In genomic region chr20:36624925-36625324, GRCh38 we compare ENCODE assay signal across 22 cellular contexts. TPM values are rescaled to one million over a fixed set of nuclear protein-coding genes. Genes with fewer than 3 reads are reported as not detected.
A peak's percentile ranks its signal among the peaks of the same experiment; 100 is the strongest.
DNase-seq lines count a peak whose midpoint lies in the region; ATAC-seq and TF ChIP-seq lines count a peak whose summit lies in the region.
"Had no signal": no experiment of that assay in that cellular context is flagged by ENCODE, and none has a peak within 500 bp of the region (broad histone marks: within the 10 kb centered on the region; RNA-seq: fewer than 3 reads in every experiment).

No MANE protein-coding gene starts in this region.

- no peak for DNase-seq in right atrium auricular region (ENCODE audit: low spot score)
- no peak for DNase-seq in left ventricle myocardium superior
- DNase-seq in T-helper 17 cell: no peak
- no peak for DNase-seq in transverse colon
- no peak for DNase-seq in AG20443 (ENCODE audit: low spot score)
- no peak for DNase-seq in DMS153 (lab: John Stamatoyannopoulos, UW)
- DNase-seq: activated gamma-delta T cell treated with Interleukin-2 at 50 U/mL for 16 hours; AML-193; EL; heart right ventricle; Kasumi-1; midbrain; NCI-H1694; NCI-H748 treated with DMSO at 0.1 percent for 48 hours; stimulated activated CD4-positive, alpha-beta T cell treated with anti-CD3 and anti-CD28 coated beads, Interleukin-2, amount 100 ng/mL, for 24 hours had no signal

- in situ Hi-C loops in transverse colon (cut with MboI; ENCODE audit: low pct_ligation_motif_present in 1 of 4, low pct_unique_long_range_greater_than_20kb in 1 of 4, low sequenced_read_pairs in 3 of 4): loop anchor here in 1 of 4 donors (25.0 kb wide), 1 partner anchor 262 kb away; the partner anchor contains the start of gene TLDC2

- peaks cover 27% of the 10 kb centered on the region for H3K4me1 Mint-ChIP-seq in T-helper 17 cell

- TF ChIP-seq POLR2A in transverse colon (IDR thresholded peaks at IDR 0.05): no peak

- H3K36me3 ChIP-seq in right atrium auricular region: no peaks in the 10 kb centered on the region
- H3K36me3 ChIP-seq in transverse colon: no peaks in the 10 kb centered on the region
- H3K36me3 ChIP-seq: ascending aorta, heart right ventricle had no signal

- no peak overlapping the region for H3K4me3 ChIP-seq in right atrium auricular region
- H3K4me3 ChIP-seq in transverse colon: no peak overlapping the region
- H3K4me3 ChIP-seq: ascending aorta, heart right ventricle, skin epidermis had no signal

- 73 to 100% methylated on average over 1 to 2 of the region's 2 CpGs for WGBS in transverse colon (ENCODE audit: low coverage in 1 of 2), 2 donors

- H3K27me3 ChIP-seq in right atrium auricular region (no peaks in the 10 kb centered on the region), layer of hippocampus (ENCODE audit: control insufficient read depth, insufficient read depth, low read length) (no peaks in the 10 kb centered on the region), transverse colon (no peaks in the 10 kb centered on the region)
- H3K27me3 ChIP-seq: ascending aorta, heart right ventricle had no signal

- no peak overlapping the region for H3K4me3 Mint-ChIP-seq in T-helper 17 cell
- H3K4me3 Mint-ChIP-seq: neural crest cell; stimulated activated memory B cell treated with anti-CD40 and anti-IgM and Interleukin-4, amounts not matched to agents 10 μg/mL and 1 μg/mL and 100 μg/mL, for 72 hours had no signal

- intact Hi-C loops in left ventricle myocardium superior (cut with micrococcal nuclease): no loop called here
- intact Hi-C loops in transverse colon (cut with DNase I; ENCODE audit: low total_unique reads): no loop called here

- peaks cover 12% of the 10 kb centered on the region for H3K36me3 Mint-ChIP-seq in T-helper 17 cell (ENCODE audit: low read depth)

- no peak for ATAC-seq in left ventricle myocardium superior
- ATAC-seq in T-helper 17 cell: no peak
- ATAC-seq: stimulated activated memory B cell treated with anti-CD40 and anti-IgM and Interleukin-4, amounts not matched to agents 10 μg/mL and 1 μg/mL and 100 μg/mL, for 72 hours had no signal

- no peak for TF ChIP-seq EP300 in transverse colon (IDR thresholded peaks at IDR 0.05; ENCODE audit: low read depth)

- H3K4me1 ChIP-seq in right atrium auricular region (peaks cover 0 to 14% of the 10 kb centered on the region in 2 donors), transverse colon (peaks cover 0 to 13% (median 6%) of the 10 kb centered on the region in 4 donors)
- H3K4me1 ChIP-seq: ascending aorta had no signal

- H3K27ac ChIP-seq in right atrium auricular region: peak overlapping the region; percentile 46 to 53
- peak overlapping the region; percentile 25 for H3K27ac ChIP-seq in layer of hippocampus (ENCODE audit: low read depth, low read length)
- H3K27ac ChIP-seq in transverse colon: peak overlapping the region; percentile 49 to 70 (median 56)
- H3K27ac ChIP-seq: ascending aorta, epithelial cell of prostate, heart right ventricle had no signal

- no peaks in the 10 kb centered on the region for H3K27me3 Mint-ChIP-seq in T-helper 17 cell
- H3K27me3 Mint-ChIP-seq: stimulated activated memory B cell treated with anti-CD40 and anti-IgM and Interleukin-4, amounts not matched to agents 10 μg/mL and 1 μg/mL and 100 μg/mL, for 72 hours had no signal

- TF ChIP-seq CTCF in right atrium auricular region (IDR thresholded peaks at IDR 0.05): no peak
- no peak for TF ChIP-seq CTCF in transverse colon (IDR thresholded peaks at IDR 0.05)

- H3K9me3 ChIP-seq in right atrium auricular region (no peaks in the 10 kb centered on the region), T-helper 17 cell (ENCODE audit: control insufficient read depth, low read length, poor library complexity, severe bottlenecking) (no peaks in the 10 kb centered on the region), transverse colon (no peaks in the 10 kb centered on the region)
- H3K9me3 ChIP-seq: ascending aorta, heart right ventricle had no signal

- peak overlapping the region; percentile 75 for H3K27ac Mint-ChIP-seq in T-helper 17 cell
- H3K27ac Mint-ChIP-seq: stimulated activated memory B cell treated with anti-CD40 and anti-IgM and Interleukin-4, amounts not matched to agents 10 μg/mL and 1 μg/mL and 100 μg/mL, for 72 hours had no signal

RNA-seq across cellular contexts. Expression of gene RAB5IF, which starts 19.3 kb away (rescaled TPM):
- total RNA-seq in right atrium auricular region (10 to 100 TPM; 70.9 to 83.0 TPM), left ventricle myocardium superior (53.4 TPM), T-helper 17 cell (10 to 100 TPM; 66.3 to 71.0 TPM), transverse colon (100 to 1,000 TPM in 2 of 4 donors, 10 to 100 TPM in 2; 42.2 to 136 (median 102) TPM)

RNA-seq across cellular contexts. Expression of gene SLA2, which starts 21.1 kb away (rescaled TPM):
- total RNA-seq in right atrium auricular region (under 1 TPM; 0.37 to 0.39 TPM), left ventricle myocardium superior (0.47 TPM), T-helper 17 cell (10 to 100 TPM; 31.4 to 46.8 TPM), transverse colon (1 to 10 TPM in 1 of 4 donors, under 1 TPM in 1, not detected in 2; 0.48 to 2.6 TPM)
- total RNA-seq: ascending aorta, H1 had no signal

RNA-seq across cellular contexts. Expression of gene TGIF2, which starts 51.5 kb away (rescaled TPM):
- total RNA-seq in right atrium auricular region: 10 to 100 TPM in 1 of 2 donors, 1 to 10 TPM in 1; 8.9 to 10.7 TPM
- total RNA-seq in left ventricle myocardium superior: 7.6 TPM
- total RNA-seq in T-helper 17 cell: 10 to 100 TPM; 32.8 to 38.5 TPM
- total RNA-seq in transverse colon: 100 to 1,000 TPM in 1 of 4 donors, 1 to 10 TPM in 2, under 1 TPM in 1; 0.75 to 130 (median 3.9) TPM

Comparison
In these comparisons a context has a peak if more than half of its experiments do, and no peak if none do; other contexts are left out.
1. RNA of gene SLA2, which starts 21.1 kb away (total RNA-seq): 31.4 to 46.8 TPM in T-helper 17 cell; 0.48 to 2.6 TPM in transverse colon, 0.47 TPM in left ventricle myocardium superior (single experiment) and 0.37 to 0.39 TPM in right atrium auricular region; every median in the first group is over 4 times any median in the second.
2. Peak in every context shown above with its lines, with median percentiles within 50 percentile points of each other: H3K27ac ChIP-seq.